In genomic region chr19:52789440-52789839, GRCh38 we compare ENCODE assay signal across 22 cellular contexts.
"Had no signal": no experiment of that assay in that cellular context is flagged by ENCODE, and none has a peak within 500 bp of the region (broad histone marks: within the 10 kb centered on the region; RNA-seq: fewer than 3 reads in every experiment).

No MANE protein-coding gene starts in this region.

- H3K9me3 ChIP-seq: SJCRH30, SK-N-SH had no signal

- H3K4me3 ChIP-seq: cardiac muscle cell, K562, Peyer's patch, SJCRH30 had no signal

- H3K27me3 ChIP-seq: brain microvascular endothelial cell, cardiac muscle cell, Peyer's patch, SJCRH30 had no signal

- H3K27ac Mint-ChIP-seq: activated CD4-positive, alpha-beta memory T cell treated with anti-CD3 and anti-CD28 coated beads for 36 hours; activated CD4-positive, alpha-beta T cell treated with anti-CD3 and anti-CD28 coated beads, Interleukin-2, amount 10 ng/mL, durations not matched to agents 7 days and 5 days; activated naive CD4-positive, alpha-beta T cell treated with anti-CD3 and anti-CD28 coated beads, Interleukin-2, amount 50 U/mL, for 72 hours; activated T-helper 1 cell treated with anti-CD3 and anti-CD28 coated beads, Interleukin-12 subunit alpha, Interleukin-12 subunit beta, Interleukin-2, Interleukin-4 antibody, amounts not matched to agents 30 ng/mL and 10 ng/mL and 1 ng/mL, durations not matched to agents 14 hours and 24 hours and 36 hours had no signal

- H3K4me3 Mint-ChIP-seq: activated CD4-positive, alpha-beta memory T cell treated with anti-CD3 and anti-CD28 coated beads for 36 hours; activated CD4-positive, alpha-beta T cell treated with anti-CD3 and anti-CD28 coated beads, Interleukin-2, amount 10 ng/mL, durations not matched to agents 7 days and 5 days; activated T-helper 1 cell treated with anti-CD3 and anti-CD28 coated beads, Interleukin-12 subunit alpha, Interleukin-12 subunit beta, Interleukin-2, Interleukin-4 antibody, amounts not matched to agents 30 ng/mL and 10 ng/mL and 1 ng/mL, durations not matched to agents 14 hours and 24 hours and 36 hours had no signal

- H3K27ac ChIP-seq: brain microvascular endothelial cell, cardiac muscle cell, Peyer's patch, RWPE1, SJCRH30 had no signal

- H3K36me3 ChIP-seq: brain microvascular endothelial cell, cardiac muscle cell, Peyer's patch, SJCRH30 had no signal

- ATAC-seq: activated naive CD4-positive, alpha-beta T cell treated with anti-CD3 and anti-CD28 coated beads, Interleukin-2, amount 50 U/mL, for 72 hours; K562 had no signal

- H3K4me1 ChIP-seq: SJCRH30 had no signal

- H3K27me3 Mint-ChIP-seq: activated CD4-positive, alpha-beta memory T cell treated with anti-CD3 and anti-CD28 coated beads for 36 hours; activated CD4-positive, alpha-beta T cell treated with anti-CD3 and anti-CD28 coated beads, Interleukin-2, amount 10 ng/mL, durations not matched to agents 7 days and 5 days had no signal

- DNase-seq: activated CD4-positive, alpha-beta memory T cell treated with anti-CD3 and anti-CD28 coated beads for 36 hours; activated CD4-positive, alpha-beta T cell treated with anti-CD3 and anti-CD28 coated beads, Interleukin-2, amount 10 ng/mL, durations not matched to agents 7 days and 5 days; activated CD4-positive, CD25-positive, alpha-beta regulatory T cell; activated effector memory CD4-positive, alpha-beta T cell treated with anti-CD3 and anti-CD28 coated beads, Interleukin-2, amount 50 U/mL, for 16 hours; activated naive CD4-positive, alpha-beta T cell treated with Interleukin-2 at 50 U/mL for 16 hours; brain microvascular endothelial cell; Karpas-422; MM.1S; NCI-H1105; NCI-H1436; NCI-H1694 treated with DMSO at 0.1 percent for 48 hours; NCI-H2029 treated with DMSO at 0.1 percent for 48 hours; NCI-H510A treated with DMSO at 0.1 percent for 48 hours; Peyer's patch; Right ventricle myocardium superior; SJCRH30; SK-N-SH had no signal
